Comparison of ENCODE assay signal across 8 cellular contexts in the genomic region with DNA sequence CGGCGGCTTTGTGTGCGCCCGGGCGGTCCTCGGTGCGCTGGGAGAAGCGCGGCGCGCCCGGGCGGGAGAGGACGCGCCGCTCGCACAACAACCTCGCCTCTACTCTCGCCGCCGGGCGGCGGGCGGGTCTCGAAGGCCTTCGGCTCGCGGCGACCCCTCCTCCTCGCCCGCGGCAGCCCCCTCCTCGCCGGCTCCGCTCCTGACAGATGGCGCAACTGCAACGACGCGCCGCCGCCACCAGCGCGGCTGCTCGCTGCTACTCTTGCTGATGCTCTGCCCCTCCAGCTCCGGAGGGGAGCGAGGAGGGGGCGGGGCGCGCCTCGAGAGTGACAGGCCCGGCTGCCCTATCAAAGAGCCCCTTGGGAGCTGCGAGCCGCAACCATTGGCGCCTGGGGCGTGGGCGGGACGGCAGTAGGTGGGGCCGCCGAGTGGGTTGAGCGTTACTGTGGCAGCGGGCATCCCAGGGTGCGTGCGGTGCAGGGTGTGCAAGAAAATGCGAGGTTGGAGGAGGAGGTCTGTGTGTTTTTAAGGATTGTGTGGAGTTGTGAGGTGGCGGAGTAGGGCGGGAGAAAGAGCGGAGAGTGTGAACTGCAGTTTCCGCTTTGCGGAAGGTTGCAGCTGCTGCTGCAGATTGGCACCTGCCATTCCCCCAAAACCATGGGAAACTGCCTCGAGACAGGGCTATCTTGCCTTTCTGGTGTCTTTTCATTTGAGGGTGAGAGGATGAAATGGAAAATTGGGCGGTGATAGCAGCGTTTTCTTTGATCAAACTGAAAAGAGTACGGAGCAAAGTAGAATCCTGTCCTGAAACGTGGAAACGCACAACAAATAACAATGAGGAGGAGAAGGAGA. TPM values are rescaled to one million over a fixed set of nuclear protein-coding genes. Genes with fewer than 3 reads are reported as not detected.
DNase-seq lines count a peak whose midpoint lies in the region; ATAC-seq lines count a peak whose summit lies in the region.

A gene (minus strand): TSS at position 275 of the 852 bp plus-strand sequence. CDS start 153,401 bp downstream, outside the sequence.

- peaks cover 37% of the 10 kb centered on the region for H3K79me2 ChIP-seq in GM23248 (ENCODE audit: insufficient read depth)

- 1% methylated on average over 43 to 48 of the region's 75 CpGs for WGBS in GM23248 (ENCODE audit: low coverage in 1 of 2, low lambda C conversion rate in 2 of 2, missing lambda C conversion rate in 2 of 2), 2 experiments

- H3K9ac ChIP-seq in GM23248: peak within 1 kb of the TSS; percentile 84

- H3F3A ChIP-seq in GM23248 (ENCODE audit: insufficient read depth): peaks cover 31% of the 10 kb centered on the region

- peak within 1 kb of the TSS; percentile 77 for H3K27ac ChIP-seq in GM23248
- peak within 1 kb of the TSS; percentile 86 for H3K27ac ChIP-seq in naive thymus-derived CD4-positive, alpha-beta T cell (ENCODE audit: low read depth, low read length)

- no peaks in the 10 kb centered on the region for H3K9me3 Mint-ChIP-seq in activated T-helper 1 cell treated with anti-CD3 and anti-CD28 coated beads, Interleukin-12 subunit alpha, Interleukin-12 subunit beta, Interleukin-2, Interleukin-4 antibody, amounts not matched to agents 30 ng/mL and 10 ng/mL and 1 ng/mL, durations not matched to agents 14 hours and 24 hours and 36 hours
- H3K9me3 Mint-ChIP-seq in naive thymus-derived CD4-positive, alpha-beta T cell: peaks cover 0 to 1% (median 0%) of the 10 kb centered on the region in 11 donors
- peaks cover 0 to 3% of the 10 kb centered on the region in 2 donors for H3K9me3 Mint-ChIP-seq in stimulated activated naive B cell treated with anti-CD40 and anti-IgM and Interleukin-4, amounts not matched to agents 10 μg/mL and 1 μg/mL and 100 μg/mL, for 72 hours

- DNase-seq in DMS79 (lab: John Stamatoyannopoulos, UW): peak; percentile 95
- peak; percentile 100 for DNase-seq in GM23248
- peak; percentile 89 to 90 for DNase-seq in Kasumi-1 (lab: John Stamatoyannopoulos, UW)
- peak; percentile 96 for DNase-seq in RPMI7951 (ENCODE audit: low read depth)
- peak; percentile 98 for DNase-seq in activated T-helper 1 cell treated with anti-CD3 and anti-CD28 coated beads, Interleukin-12 subunit alpha, Interleukin-12 subunit beta, Interleukin-2, Interleukin-4 antibody, amounts not matched to agents 30 ng/mL and 10 ng/mL and 1 ng/mL, durations not matched to agents 14 hours and 24 hours and 36 hours (ENCODE audit: low spot score)
- peak; percentile 96 for DNase-seq in fibroblast of gingiva (ENCODE audit: low read depth)
- DNase-seq in naive thymus-derived CD4-positive, alpha-beta T cell: peak; percentile 97 to 100 (median 99)
- peak; percentile 98 for DNase-seq in stimulated activated naive B cell treated with anti-CD40 and anti-IgM and Interleukin-4, amounts not matched to agents 10 μg/mL and 1 μg/mL and 100 μg/mL, for 72 hours

- POLR2A ChIA-PET in naive thymus-derived CD4-positive, alpha-beta T cell (lab: Charles Lee): interaction anchor here (0.6 to 2.0 kb wide), 26 partner anchors 11 to 998 kb away, joined by 3 to 24 read pairs (median 4); a partner anchor contains a TSS

- H4K20me1 ChIP-seq in GM23248 (ENCODE audit: insufficient read depth): peaks cover 4% of the 10 kb centered on the region; the same call in 1 of the 2 replicates

- peaks cover 44% of the 10 kb centered on the region for H3K4me1 Mint-ChIP-seq in activated T-helper 1 cell treated with anti-CD3 and anti-CD28 coated beads, Interleukin-12 subunit alpha, Interleukin-12 subunit beta, Interleukin-2, Interleukin-4 antibody, amounts not matched to agents 30 ng/mL and 10 ng/mL and 1 ng/mL, durations not matched to agents 14 hours and 24 hours and 36 hours (ENCODE audit: low read depth)
- peaks cover 22 to 45% (median 37%) of the 10 kb centered on the region in 7 donors for H3K4me1 Mint-ChIP-seq in naive thymus-derived CD4-positive, alpha-beta T cell
- H3K4me1 Mint-ChIP-seq in stimulated activated naive B cell treated with anti-CD40 and anti-IgM and Interleukin-4, amounts not matched to agents 10 μg/mL and 1 μg/mL and 100 μg/mL, for 72 hours: peaks cover 15 to 33% of the 10 kb centered on the region in 2 donors

- peak within 1 kb of the TSS; percentile 95 for H3K4me2 ChIP-seq in GM23248 (ENCODE audit: unreplicated experiment)

- H3K9me3 ChIP-seq in GM23248 (ENCODE audit: low read depth): no peaks in the 10 kb centered on the region
- no peaks in the 10 kb centered on the region for H3K9me3 ChIP-seq in naive thymus-derived CD4-positive, alpha-beta T cell (ENCODE audit: control insufficient read depth in 2 of 3, low read length in 3 of 3)

- ATAC-seq in naive thymus-derived CD4-positive, alpha-beta T cell: peak; percentile 96
- ATAC-seq in stimulated activated naive B cell treated with anti-CD40 and anti-IgM and Interleukin-4, amounts not matched to agents 10 μg/mL and 1 μg/mL and 100 μg/mL, for 72 hours (replicated peaks): peak; percentile 91 to 95

- no peaks in the 10 kb centered on the region for H3K9me2 ChIP-seq in GM23248 (ENCODE audit: insufficient read depth)

- peaks cover 34% of the 10 kb centered on the region for H3K4me1 ChIP-seq in GM23248 (ENCODE audit: insufficient read depth)
- peaks cover 32 to 34% of the 10 kb centered on the region in 2 donors for H3K4me1 ChIP-seq in naive thymus-derived CD4-positive, alpha-beta T cell (ENCODE audit: control insufficient read depth in 2 of 2, insufficient read depth in 2 of 2, low read length in 2 of 2)

- H3K27me3 Mint-ChIP-seq in activated T-helper 1 cell treated with anti-CD3 and anti-CD28 coated beads, Interleukin-12 subunit alpha, Interleukin-12 subunit beta, Interleukin-2, Interleukin-4 antibody, amounts not matched to agents 30 ng/mL and 10 ng/mL and 1 ng/mL, durations not matched to agents 14 hours and 24 hours and 36 hours (ENCODE audit: insufficient read depth): peaks cover 6% of the 10 kb centered on the region
- H3K27me3 Mint-ChIP-seq in naive thymus-derived CD4-positive, alpha-beta T cell: no peaks in the 10 kb centered on the region
- no peaks in the 10 kb centered on the region for H3K27me3 Mint-ChIP-seq in stimulated activated naive B cell treated with anti-CD40 and anti-IgM and Interleukin-4, amounts not matched to agents 10 μg/mL and 1 μg/mL and 100 μg/mL, for 72 hours

- intact Hi-C loops in activated T-helper 1 cell treated with anti-CD3 and anti-CD28 coated beads, Interleukin-12 subunit alpha, Interleukin-12 subunit beta, Interleukin-2, Interleukin-4 antibody, amounts not matched to agents 30 ng/mL and 10 ng/mL and 1 ng/mL, durations not matched to agents 14 hours and 24 hours and 36 hours (cut with micrococcal nuclease): loop anchor here (1.0 to 5.0 kb wide), 10 partner anchors 35 to 1059 kb away; a partner anchor contains a TSS
- intact Hi-C loops in naive thymus-derived CD4-positive, alpha-beta T cell (cut with micrococcal nuclease): loop anchor here (1.0 to 10.0 kb wide), 22 partner anchors 27 to 1056 kb away; a partner anchor contains a TSS

- in situ Hi-C loops in GM23248 (cut with MboI): loop anchor here (10.0 kb wide), 1 partner anchor 111 kb away; no protein-coding TSS in a partner anchor

- peaks cover 30% of the 10 kb centered on the region for H3K36me3 Mint-ChIP-seq in activated T-helper 1 cell treated with anti-CD3 and anti-CD28 coated beads, Interleukin-12 subunit alpha, Interleukin-12 subunit beta, Interleukin-2, Interleukin-4 antibody, amounts not matched to agents 30 ng/mL and 10 ng/mL and 1 ng/mL, durations not matched to agents 14 hours and 24 hours and 36 hours (ENCODE audit: low read depth)
- H3K36me3 Mint-ChIP-seq in naive thymus-derived CD4-positive, alpha-beta T cell: peaks cover 0 to 14% (median 4%) of the 10 kb centered on the region in 5 donors
- peaks cover 5 to 12% of the 10 kb centered on the region in 2 donors for H3K36me3 Mint-ChIP-seq in stimulated activated naive B cell treated with anti-CD40 and anti-IgM and Interleukin-4, amounts not matched to agents 10 μg/mL and 1 μg/mL and 100 μg/mL, for 72 hours

- peak within 1 kb of the TSS; percentile 84 for H3K4me3 ChIP-seq in GM23248
- peak within 1 kb of the TSS; percentile 89 for H3K4me3 ChIP-seq in naive thymus-derived CD4-positive, alpha-beta T cell (ENCODE audit: low read length)

- H3K27ac Mint-ChIP-seq in activated T-helper 1 cell treated with anti-CD3 and anti-CD28 coated beads, Interleukin-12 subunit alpha, Interleukin-12 subunit beta, Interleukin-2, Interleukin-4 antibody, amounts not matched to agents 30 ng/mL and 10 ng/mL and 1 ng/mL, durations not matched to agents 14 hours and 24 hours and 36 hours: peak within 1 kb of the TSS; percentile 96
- H3K27ac Mint-ChIP-seq in naive thymus-derived CD4-positive, alpha-beta T cell: peak within 1 kb of the TSS; percentile 93 to 99 (median 96)
- peak within 1 kb of the TSS; percentile 94 for H3K27ac Mint-ChIP-seq in stimulated activated naive B cell treated with anti-CD40 and anti-IgM and Interleukin-4, amounts not matched to agents 10 μg/mL and 1 μg/mL and 100 μg/mL, for 72 hours

- no peaks in the 10 kb centered on the region for H3K27me3 ChIP-seq in GM23248 (replicated peaks; ENCODE audit: insufficient read depth)
- no peaks in the 10 kb centered on the region for H3K27me3 ChIP-seq in naive thymus-derived CD4-positive, alpha-beta T cell (ENCODE audit: control insufficient read depth in 2 of 2, insufficient read depth in 2 of 2, low read length in 2 of 2)

- H3K4me3 Mint-ChIP-seq in activated T-helper 1 cell treated with anti-CD3 and anti-CD28 coated beads, Interleukin-12 subunit alpha, Interleukin-12 subunit beta, Interleukin-2, Interleukin-4 antibody, amounts not matched to agents 30 ng/mL and 10 ng/mL and 1 ng/mL, durations not matched to agents 14 hours and 24 hours and 36 hours: peak within 1 kb of the TSS; percentile 99
- H3K4me3 Mint-ChIP-seq in naive thymus-derived CD4-positive, alpha-beta T cell: peak within 1 kb of the TSS; percentile 95 to 100 (median 98)
- peak within 1 kb of the TSS; percentile 86 to 97 for H3K4me3 Mint-ChIP-seq in stimulated activated naive B cell treated with anti-CD40 and anti-IgM and Interleukin-4, amounts not matched to agents 10 μg/mL and 1 μg/mL and 100 μg/mL, for 72 hours

- CTCF ChIA-PET in naive thymus-derived CD4-positive, alpha-beta T cell (lab: Charles Lee): interaction anchor here (0.6 to 1.8 kb wide), 18 partner anchors 9 to 170 kb away, joined by 3 to 12 read pairs (median 4); no protein-coding TSS in a partner anchor

- H3K36me3 ChIP-seq in GM23248 (ENCODE audit: low read depth): no peaks in the 10 kb centered on the region
- H3K36me3 ChIP-seq in naive thymus-derived CD4-positive, alpha-beta T cell (ENCODE audit: control insufficient read depth in 2 of 3, insufficient read depth in 3 of 3, low read length in 3 of 3): peaks cover 0 to 6% (median 0%) of the 10 kb centered on the region in 3 experiments

- H2AFZ ChIP-seq in GM23248: peak within 1 kb of the TSS; percentile 92

RNA-seq across cellular contexts. Expression of the gene that starts here (rescaled TPM):
- 166 and 177 TPM in 2 replicates for total RNA-seq in GM23248 (2014; rRNA removed; shearing (Covaris generic))
- polyA plus RNA-seq in GM23248 (2016; fragmentation: Nextera tagmentation; extraction: Ambion mirVana): 55.6 and 58.6 TPM in 2 replicates
- 46.9 and 51.5 TPM in 2 replicates for total RNA-seq in RPMI7951 (2014; rRNA removed; shearing (Covaris generic))
- total RNA-seq in activated T-helper 1 cell treated with anti-CD3 and anti-CD28 coated beads, Interleukin-12 subunit alpha, Interleukin-12 subunit beta, Interleukin-2, Interleukin-4 antibody, amounts not matched to agents 30 ng/mL and 10 ng/mL and 1 ng/mL, durations not matched to agents 14 hours and 24 hours and 36 hours: 347 and 355 TPM in 2 replicates
- total RNA-seq in naive thymus-derived CD4-positive, alpha-beta T cell: 100 to 1,000 TPM; 200 to 720 (median 447) TPM
- 100 to 1,000 TPM; 226 to 330 TPM for polyA plus RNA-seq in naive thymus-derived CD4-positive, alpha-beta T cell

Comparison
In these comparisons a context has a peak if more than half of its experiments do, and no peak if none do; other contexts are left out.
1. Peak in every context shown above with its lines: DNase-seq, ATAC-seq, H3K4me3 ChIP-seq and H3K27ac ChIP-seq.